1 cellular context compared by ENCODE assay signal in genomic region chr1:25799758-25800537, GRCh38.
TF ChIP-seq lines count a peak whose summit lies in the region.

A gene with protein sequence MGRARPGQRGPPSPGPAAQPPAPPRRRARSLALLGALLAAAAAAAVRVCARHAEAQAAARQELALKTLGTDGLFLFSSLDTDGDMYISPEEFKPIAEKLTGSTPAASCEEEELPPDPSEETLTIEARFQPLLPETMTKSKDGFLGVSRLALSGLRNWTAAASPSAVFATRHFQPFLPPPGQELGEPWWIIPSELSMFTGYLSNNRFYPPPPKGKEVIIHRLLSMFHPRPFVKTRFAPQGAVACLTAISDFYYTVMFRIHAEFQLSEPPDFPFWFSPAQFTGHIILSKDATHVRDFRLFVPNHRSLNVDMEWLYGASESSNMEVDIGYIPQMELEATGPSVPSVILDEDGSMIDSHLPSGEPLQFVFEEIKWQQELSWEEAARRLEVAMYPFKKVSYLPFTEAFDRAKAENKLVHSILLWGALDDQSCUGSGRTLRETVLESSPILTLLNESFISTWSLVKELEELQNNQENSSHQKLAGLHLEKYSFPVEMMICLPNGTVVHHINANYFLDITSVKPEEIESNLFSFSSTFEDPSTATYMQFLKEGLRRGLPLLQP (plus strand): TSS chr1:25800193. CDS start chr1:25800231, 38 bp downstream.

TF ChIP-seq in GM23338, 12 proteins besides CTCF, POLR2A, EP300 and RAD21 (continued from another document):
- TF ChIP-seq, protein P1, sequence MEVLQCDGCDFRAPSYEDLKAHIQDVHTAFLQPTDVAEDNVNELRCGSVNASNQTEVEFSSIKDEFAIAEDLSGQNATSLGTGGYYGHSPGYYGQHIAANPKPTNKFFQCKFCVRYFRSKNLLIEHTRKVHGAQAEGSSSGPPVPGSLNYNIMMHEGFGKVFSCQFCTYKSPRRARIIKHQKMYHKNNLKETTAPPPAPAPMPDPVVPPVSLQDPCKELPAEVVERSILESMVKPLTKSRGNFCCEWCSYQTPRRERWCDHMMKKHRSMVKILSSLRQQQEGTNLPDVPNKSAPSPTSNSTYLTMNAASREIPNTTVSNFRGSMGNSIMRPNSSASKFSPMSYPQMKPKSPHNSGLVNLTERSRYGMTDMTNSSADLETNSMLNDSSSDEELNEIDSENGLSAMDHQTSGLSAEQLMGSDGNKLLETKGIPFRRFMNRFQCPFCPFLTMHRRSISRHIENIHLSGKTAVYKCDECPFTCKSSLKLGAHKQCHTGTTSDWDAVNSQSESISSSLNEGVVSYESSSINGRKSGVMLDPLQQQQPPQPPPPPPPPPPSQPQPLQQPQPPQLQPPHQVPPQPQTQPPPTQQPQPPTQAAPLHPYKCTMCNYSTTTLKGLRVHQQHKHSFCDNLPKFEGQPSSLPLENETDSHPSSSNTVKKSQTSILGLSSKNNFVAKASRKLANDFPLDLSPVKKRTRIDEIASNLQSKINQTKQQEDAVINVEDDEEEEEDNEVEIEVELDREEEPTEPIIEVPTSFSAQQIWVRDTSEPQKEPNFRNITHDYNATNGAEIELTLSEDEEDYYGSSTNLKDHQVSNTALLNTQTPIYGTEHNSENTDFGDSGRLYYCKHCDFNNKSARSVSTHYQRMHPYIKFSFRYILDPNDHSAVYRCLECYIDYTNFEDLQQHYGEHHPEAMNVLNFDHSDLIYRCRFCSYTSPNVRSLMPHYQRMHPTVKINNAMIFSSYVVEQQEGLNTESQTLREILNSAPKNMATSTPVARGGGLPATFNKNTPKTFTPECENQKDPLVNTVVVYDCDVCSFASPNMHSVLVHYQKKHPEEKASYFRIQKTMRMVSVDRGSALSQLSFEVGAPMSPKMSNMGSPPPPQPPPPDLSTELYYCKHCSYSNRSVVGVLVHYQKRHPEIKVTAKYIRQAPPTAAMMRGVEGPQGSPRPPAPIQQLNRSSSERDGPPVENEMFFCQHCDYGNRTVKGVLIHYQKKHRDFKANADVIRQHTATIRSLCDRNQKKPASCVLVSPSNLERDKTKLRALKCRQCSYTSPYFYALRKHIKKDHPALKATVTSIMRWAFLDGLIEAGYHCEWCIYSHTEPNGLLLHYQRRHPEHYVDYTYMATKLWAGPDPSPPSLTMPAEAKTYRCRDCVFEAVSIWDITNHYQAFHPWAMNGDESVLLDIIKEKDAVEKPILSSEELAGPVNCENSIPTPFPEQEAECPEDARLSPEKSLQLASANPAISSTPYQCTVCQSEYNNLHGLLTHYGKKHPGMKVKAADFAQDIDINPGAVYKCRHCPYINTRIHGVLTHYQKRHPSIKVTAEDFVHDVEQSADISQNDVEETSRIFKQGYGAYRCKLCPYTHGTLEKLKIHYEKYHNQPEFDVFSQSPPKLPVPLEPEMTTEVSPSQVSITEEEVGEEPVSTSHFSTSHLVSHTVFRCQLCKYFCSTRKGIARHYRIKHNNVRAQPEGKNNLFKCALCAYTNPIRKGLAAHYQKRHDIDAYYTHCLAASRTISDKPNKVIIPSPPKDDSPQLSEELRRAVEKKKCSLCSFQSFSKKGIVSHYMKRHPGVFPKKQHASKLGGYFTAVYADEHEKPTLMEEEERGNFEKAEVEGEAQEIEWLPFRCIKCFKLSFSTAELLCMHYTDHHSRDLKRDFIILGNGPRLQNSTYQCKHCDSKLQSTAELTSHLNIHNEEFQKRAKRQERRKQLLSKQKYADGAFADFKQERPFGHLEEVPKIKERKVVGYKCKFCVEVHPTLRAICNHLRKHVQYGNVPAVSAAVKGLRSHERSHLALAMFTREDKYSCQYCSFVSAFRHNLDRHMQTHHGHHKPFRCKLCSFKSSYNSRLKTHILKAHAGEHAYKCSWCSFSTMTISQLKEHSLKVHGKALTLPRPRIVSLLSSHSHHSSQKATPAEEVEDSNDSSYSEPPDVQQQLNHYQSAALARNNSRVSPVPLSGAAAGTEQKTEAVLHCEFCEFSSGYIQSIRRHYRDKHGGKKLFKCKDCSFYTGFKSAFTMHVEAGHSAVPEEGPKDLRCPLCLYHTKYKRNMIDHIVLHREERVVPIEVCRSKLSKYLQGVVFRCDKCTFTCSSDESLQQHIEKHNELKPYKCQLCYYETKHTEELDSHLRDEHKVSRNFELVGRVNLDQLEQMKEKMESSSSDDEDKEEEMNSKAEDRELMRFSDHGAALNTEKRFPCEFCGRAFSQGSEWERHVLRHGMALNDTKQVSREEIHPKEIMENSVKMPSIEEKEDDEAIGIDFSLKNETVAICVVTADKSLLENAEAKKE (CRISPR knock-in tag; IDR thresholded peaks at IDR 0.05): no peak
- TF ChIP-seq CREB1 (CRISPR knock-in tag; IDR thresholded peaks at IDR 0.05; ENCODE audit: low read depth): no peak
